17 cellular contexts compared by ENCODE assay signal in the genomic region with DNA sequence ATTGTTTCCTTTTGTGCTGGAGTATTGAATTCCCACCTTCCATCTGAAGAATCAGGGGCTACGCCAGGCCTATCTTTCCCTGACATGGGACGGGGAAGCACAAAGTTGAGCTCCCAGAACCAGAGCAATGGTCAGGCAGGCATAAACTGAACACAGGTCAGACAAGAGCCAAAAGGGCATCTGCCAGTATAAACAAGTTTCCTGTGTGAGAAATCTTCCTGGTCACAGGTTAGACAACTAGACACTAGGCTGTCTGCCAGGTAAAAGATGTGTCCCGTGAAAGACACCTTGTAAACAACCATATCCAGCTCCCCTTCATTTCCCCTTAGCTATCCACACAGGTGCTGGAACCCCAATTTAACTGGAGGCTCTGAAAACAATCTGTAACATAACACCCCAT. TPM values are rescaled to one million over a fixed set of nuclear protein-coding genes. Genes with fewer than 3 reads are reported as not detected.
DNase-seq lines count a peak whose midpoint lies in the region; ATAC-seq and TF ChIP-seq lines count a peak whose summit lies in the region.
"Had no signal": no experiment of that assay in that cellular context is flagged by ENCODE, and none has a peak within 500 bp of the region (broad histone marks: within the 10 kb centered on the region; RNA-seq: fewer than 3 reads in every experiment).

No MANE protein-coding gene starts in this region.

- H3K4me1 Mint-ChIP-seq in WTC11 (peaks cover 9% of the 10 kb centered on the region), T-helper 17 cell (no peaks in the 10 kb centered on the region)
- no peaks in the 10 kb centered on the region for H3K4me1 Mint-ChIP-seq in CD8-positive, alpha-beta memory T cell
- H3K4me1 Mint-ChIP-seq: CD4-positive, alpha-beta memory T cell; IgD-negative memory B cell had no signal

- H3K27me3 Mint-ChIP-seq in WTC11 (ENCODE audit: low read depth) (no peaks in the 10 kb centered on the region), T-helper 17 cell (no peaks in the 10 kb centered on the region)
- no peaks in the 10 kb centered on the region for H3K27me3 Mint-ChIP-seq in CD8-positive, alpha-beta memory T cell
- H3K27me3 Mint-ChIP-seq: CD4-positive, alpha-beta memory T cell; IgD-negative memory B cell had no signal

- H3K36me3 Mint-ChIP-seq in WTC11 (no peaks in the 10 kb centered on the region), T-helper 17 cell (ENCODE audit: low read depth) (no peaks in the 10 kb centered on the region)
- H3K36me3 Mint-ChIP-seq in CD8-positive, alpha-beta memory T cell, result peaks cover 0 to 6% (median 1%) of the 10 kb centered on the region in 3 donors
- H3K36me3 Mint-ChIP-seq: CD4-positive, alpha-beta memory T cell had no signal

- no peaks in the 10 kb centered on the region for H3K36me3 ChIP-seq in liver (ENCODE audit: control insufficient read depth in 4 of 4, insufficient read depth in 3 of 4, low read depth in 1 of 4, low read length in 3 of 4)
- no peaks in the 10 kb centered on the region for H3K36me3 ChIP-seq in CD8-positive, alpha-beta memory T cell (ENCODE audit: insufficient read depth, low read length)

- ATAC-seq in WTC11, result no peak
- ATAC-seq in T-helper 17 cell, result no peak
- ATAC-seq: HCT116 had no signal

- H3K9me3 Mint-ChIP-seq in WTC11, result peaks cover 6% of the 10 kb centered on the region
- H3K9me3 Mint-ChIP-seq in CD8-positive, alpha-beta memory T cell, result peaks cover 0 to 7% (median 0%) of the 10 kb centered on the region in 5 donors

- H3K4me3 Mint-ChIP-seq in WTC11, result no peak overlapping the region
- H3K4me3 Mint-ChIP-seq in T-helper 17 cell, result no peak overlapping the region
- no peak overlapping the region for H3K4me3 Mint-ChIP-seq in CD8-positive, alpha-beta memory T cell
- H3K4me3 Mint-ChIP-seq: CD4-positive, alpha-beta memory T cell; IgD-negative memory B cell had no signal

- H3K27ac Mint-ChIP-seq in WTC11 (peak overlapping the region; percentile 29), T-helper 17 cell (no peak overlapping the region)
- H3K27ac Mint-ChIP-seq in CD8-positive, alpha-beta memory T cell, result no peak overlapping the region
- H3K27ac Mint-ChIP-seq: CD4-positive, alpha-beta memory T cell had no signal

- CTCF ChIA-PET in WTC11 (lab: Charles Lee), result no interaction called here
- CTCF ChIA-PET in CD8-positive, alpha-beta memory T cell (lab: Charles Lee), result no interaction called here

- DNase-seq in NCI-H748 (lab: John Stamatoyannopoulos, UW; ENCODE audit: unreplicated experiment) (peak; percentile 9), NCI-H748 treated with DMSO at 0.1 percent for 48 hours (lab: John Stamatoyannopoulos, UW) (no peak), WTC11 (ENCODE audit: low spot score) (no peak), inferior parietal cortex (ENCODE audit: extremely low spot score) (no peak), T-helper 17 cell (no peak), nucleus accumbens (lab: John Stamatoyannopoulos, UW) (no peak)
- no peak for DNase-seq in CD8-positive, alpha-beta memory T cell
- DNase-seq: ACHN; C1 segment of cervical spinal cord; CD4-positive, alpha-beta memory T cell; COR-L47; DMS153 had no signal

- no peaks in the 10 kb centered on the region for H3K27me3 ChIP-seq in liver (ENCODE audit: control insufficient read depth in 4 of 4, insufficient read depth in 4 of 4, low read length in 3 of 4)
- no peaks in the 10 kb centered on the region for H3K27me3 ChIP-seq in CD8-positive, alpha-beta memory T cell (ENCODE audit: insufficient read depth, low read length, poor library complexity, severe bottlenecking)

- H3K9me3 ChIP-seq in liver (ENCODE audit: control insufficient read depth in 4 of 4, low read length in 3 of 4), result no peaks in the 10 kb centered on the region
- H3K9me3 ChIP-seq in T-helper 17 cell (ENCODE audit: control insufficient read depth, low read length, poor library complexity, severe bottlenecking), result no peaks in the 10 kb centered on the region
- no peaks in the 10 kb centered on the region for H3K9me3 ChIP-seq in CD8-positive, alpha-beta memory T cell (ENCODE audit: low read length)

- 23% methylated on average over 3 of the region's 3 CpGs for WGBS in liver

- peak; percentile 14 to 47 for TF ChIP-seq RAD21 in liver (IDR thresholded peaks at IDR 0.05)

- H3K4me1 ChIP-seq in liver (ENCODE audit: control insufficient read depth in 4 of 4, insufficient read depth in 4 of 4, low read length in 3 of 4), result peaks cover 0 to 5% (median 0%) of the 10 kb centered on the region in 4 donors
- no peaks in the 10 kb centered on the region for H3K4me1 ChIP-seq in CD8-positive, alpha-beta memory T cell (ENCODE audit: insufficient read depth, low read length)

- POLR2A ChIA-PET in WTC11 (lab: Charles Lee), result no interaction called here
- POLR2A ChIA-PET in CD8-positive, alpha-beta memory T cell (lab: Charles Lee), result no interaction called here

- no peak overlapping the region for H3K4me3 ChIP-seq in liver (ENCODE audit: low read depth in 1 of 3, low read length in 3 of 3)
- no peak overlapping the region for H3K4me3 ChIP-seq in CD8-positive, alpha-beta memory T cell (ENCODE audit: low read length)

- peak overlapping the region in 1 of 2 donors; percentile 14 for H3K9ac ChIP-seq in liver (ENCODE audit: low read depth in 1 of 2, low read length in 2 of 2)

- peak overlapping the region; percentile 44 to 71 for H3K27ac ChIP-seq in liver (ENCODE audit: low read depth in 1 of 2, low read length in 2 of 2)
- no peak overlapping the region for H3K27ac ChIP-seq in CD8-positive, alpha-beta memory T cell (ENCODE audit: low read depth, low read length)

- TF ChIP-seq CTCF in WTC11 (IDR thresholded peaks at IDR 0.05) (no peak), liver (IDR thresholded peaks at IDR 0.05; ENCODE audit: low read depth, low read length, missing input control) (no peak)

TF ChIP-seq in WTC11, 78 proteins besides CTCF, POLR2A, EP300 and RAD21:
- no peak for TF ChIP-seq ZNF396 (CRISPR knock-in tag; IDR thresholded peaks at IDR 0.05; ENCODE audit: borderline replicate concordance)
- no peak for TF ChIP-seq MYBL2 (CRISPR knock-in tag; IDR thresholded peaks at IDR 0.05)

TF ChIP-seq in liver, 16 proteins besides CTCF, POLR2A, EP300 and RAD21 (continues in another document):
- TF ChIP-seq RXRA (IDR thresholded peaks at IDR 0.05) (peak; percentile 89 to 97), EGR1 (IDR thresholded peaks at IDR 0.05; ENCODE audit: low read depth in 2 of 2) (peak in 1 of 2 donors; percentile 15), JUND (IDR thresholded peaks at IDR 0.05) (peak in 1 of 2 donors; percentile 37), YY1 (IDR thresholded peaks at IDR 0.05) (peak; percentile 73), FOXA2 (IDR thresholded peaks at IDR 0.05) (peak; percentile 84), NR2F2 (IDR thresholded peaks at IDR 0.05) (peak; percentile 21), HNF4A (conservative IDR thresholded peaks at IDR 0.05) (peak; percentile 78 to 88), GABPA (IDR thresholded peaks at IDR 0.05 in 1 of 2, conservative IDR thresholded peaks at IDR 0.05 in 1 of 2) (peak in 1 of 2 donors; percentile 53), HNF4G (IDR thresholded peaks at IDR 0.05) (no peak), TAF1 (conservative IDR thresholded peaks at IDR 0.05) (no peak), FOXA1 (IDR thresholded peaks at IDR 0.05) (peak; percentile 85)
- TF ChIP-seq, protein P1, sequence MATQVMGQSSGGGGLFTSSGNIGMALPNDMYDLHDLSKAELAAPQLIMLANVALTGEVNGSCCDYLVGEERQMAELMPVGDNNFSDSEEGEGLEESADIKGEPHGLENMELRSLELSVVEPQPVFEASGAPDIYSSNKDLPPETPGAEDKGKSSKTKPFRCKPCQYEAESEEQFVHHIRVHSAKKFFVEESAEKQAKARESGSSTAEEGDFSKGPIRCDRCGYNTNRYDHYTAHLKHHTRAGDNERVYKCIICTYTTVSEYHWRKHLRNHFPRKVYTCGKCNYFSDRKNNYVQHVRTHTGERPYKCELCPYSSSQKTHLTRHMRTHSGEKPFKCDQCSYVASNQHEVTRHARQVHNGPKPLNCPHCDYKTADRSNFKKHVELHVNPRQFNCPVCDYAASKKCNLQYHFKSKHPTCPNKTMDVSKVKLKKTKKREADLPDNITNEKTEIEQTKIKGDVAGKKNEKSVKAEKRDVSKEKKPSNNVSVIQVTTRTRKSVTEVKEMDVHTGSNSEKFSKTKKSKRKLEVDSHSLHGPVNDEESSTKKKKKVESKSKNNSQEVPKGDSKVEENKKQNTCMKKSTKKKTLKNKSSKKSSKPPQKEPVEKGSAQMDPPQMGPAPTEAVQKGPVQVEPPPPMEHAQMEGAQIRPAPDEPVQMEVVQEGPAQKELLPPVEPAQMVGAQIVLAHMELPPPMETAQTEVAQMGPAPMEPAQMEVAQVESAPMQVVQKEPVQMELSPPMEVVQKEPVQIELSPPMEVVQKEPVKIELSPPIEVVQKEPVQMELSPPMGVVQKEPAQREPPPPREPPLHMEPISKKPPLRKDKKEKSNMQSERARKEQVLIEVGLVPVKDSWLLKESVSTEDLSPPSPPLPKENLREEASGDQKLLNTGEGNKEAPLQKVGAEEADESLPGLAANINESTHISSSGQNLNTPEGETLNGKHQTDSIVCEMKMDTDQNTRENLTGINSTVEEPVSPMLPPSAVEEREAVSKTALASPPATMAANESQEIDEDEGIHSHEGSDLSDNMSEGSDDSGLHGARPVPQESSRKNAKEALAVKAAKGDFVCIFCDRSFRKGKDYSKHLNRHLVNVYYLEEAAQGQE (IDR thresholded peaks at IDR 0.05), result peak; percentile 53
- TF ChIP-seq, protein P2, sequence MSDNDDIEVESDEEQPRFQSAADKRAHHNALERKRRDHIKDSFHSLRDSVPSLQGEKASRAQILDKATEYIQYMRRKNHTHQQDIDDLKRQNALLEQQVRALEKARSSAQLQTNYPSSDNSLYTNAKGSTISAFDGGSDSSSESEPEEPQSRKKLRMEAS (IDR thresholded peaks at IDR 0.05), result peak; percentile 70
- TF ChIP-seq, protein P3, sequence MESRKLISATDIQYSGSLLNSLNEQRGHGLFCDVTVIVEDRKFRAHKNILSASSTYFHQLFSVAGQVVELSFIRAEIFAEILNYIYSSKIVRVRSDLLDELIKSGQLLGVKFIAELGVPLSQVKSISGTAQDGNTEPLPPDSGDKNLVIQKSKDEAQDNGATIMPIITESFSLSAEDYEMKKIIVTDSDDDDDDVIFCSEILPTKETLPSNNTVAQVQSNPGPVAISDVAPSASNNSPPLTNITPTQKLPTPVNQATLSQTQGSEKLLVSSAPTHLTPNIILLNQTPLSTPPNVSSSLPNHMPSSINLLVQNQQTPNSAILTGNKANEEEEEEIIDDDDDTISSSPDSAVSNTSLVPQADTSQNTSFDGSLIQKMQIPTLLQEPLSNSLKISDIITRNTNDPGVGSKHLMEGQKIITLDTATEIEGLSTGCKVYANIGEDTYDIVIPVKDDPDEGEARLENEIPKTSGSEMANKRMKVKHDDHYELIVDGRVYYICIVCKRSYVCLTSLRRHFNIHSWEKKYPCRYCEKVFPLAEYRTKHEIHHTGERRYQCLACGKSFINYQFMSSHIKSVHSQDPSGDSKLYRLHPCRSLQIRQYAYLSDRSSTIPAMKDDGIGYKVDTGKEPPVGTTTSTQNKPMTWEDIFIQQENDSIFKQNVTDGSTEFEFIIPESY (IDR thresholded peaks at IDR 0.05), result peak; percentile 41

RNA-seq across cellular contexts. Expression of a gene that starts 44.0 kb away (rescaled TPM):
- total RNA-seq in WTC11 (2021), result 0.33 to 0.94 TPM (median 0.50 TPM) in 3 replicates
- 1 to 10 TPM; 1.3 to 2.7 TPM for total RNA-seq in liver
- under 1 TPM; 0.46 to 0.53 TPM for polyA plus RNA-seq in liver
- 100 to 1,000 TPM; 190 to 201 TPM for total RNA-seq in T-helper 17 cell
- total RNA-seq in CD8-positive, alpha-beta memory T cell, result 10 to 100 TPM; 69.1 to 80.9 TPM
- 262 TPM for polyA plus RNA-seq in CD8-positive, alpha-beta memory T cell
- total RNA-seq: A172, Daoy had no signal

Comparison
In these comparisons a context has a peak if more than half of its experiments do, and no peak if none do; other contexts are left out.
1. RNA of a gene that starts 44.0 kb away (total RNA-seq): 190 to 201 TPM in T-helper 17 cell and 69.1 to 80.9 TPM in CD8-positive, alpha-beta memory T cell; 1.3 to 2.7 TPM in liver and 0.33 to 0.94 TPM in WTC11; every median in the first group is over 10 times any median in the second.